In genomic region chr20:40938020-40938419, GRCh38 we compare ENCODE assay signal across 16 cellular contexts.
DNase-seq lines count a peak whose midpoint lies in the region; ATAC-seq and TF ChIP-seq lines count a peak whose summit lies in the region.
"Had no signal": no experiment of that assay in that cellular context is flagged by ENCODE, and none has a peak within 500 bp of the region (broad histone marks: within the 10 kb centered on the region; RNA-seq: fewer than 3 reads in every experiment).

No MANE protein-coding gene starts in this region.

- CTCF ChIA-PET in activated CD8-positive, alpha-beta T cell treated with anti-CD3 and anti-CD28 coated beads for 36 hours (lab: Charles Lee), result interaction anchor here (1.0 to 2.2 kb wide), 2 partner anchors 13 to 14 kb away, joined by 3 to 5 read pairs; no protein-coding TSS in a partner anchor

- H3K4me3 ChIP-seq in HFF-Myc (replicated peaks; ENCODE audit: low read depth, low read length) (no peak overlapping the region), mesendoderm (ENCODE audit: low read length) (no peak overlapping the region), HAP-1 (no peak overlapping the region)
- H3K4me3 ChIP-seq in effector memory CD4-positive, alpha-beta T cell (ENCODE audit: insufficient read depth, low read depth, low read length, poor library complexity, severe bottlenecking), result no peak overlapping the region
- H3K4me3 ChIP-seq: hepatocyte had no signal

- no peaks in the 10 kb centered on the region for H3K27me3 Mint-ChIP-seq in activated CD8-positive, alpha-beta T cell treated with anti-CD3 and anti-CD28 coated beads for 36 hours

- H3K27me3 ChIP-seq in mesendoderm (ENCODE audit: insufficient read depth, low read length, poor library complexity) (no peaks in the 10 kb centered on the region), HAP-1 (ENCODE audit: low read depth) (no peaks in the 10 kb centered on the region)
- H3K27me3 ChIP-seq in effector memory CD4-positive, alpha-beta T cell (replicated peaks; ENCODE audit: control insufficient read depth, insufficient read depth, low read length, poor library complexity, severe bottlenecking), result no peaks in the 10 kb centered on the region
- H3K27me3 ChIP-seq: hepatocyte had no signal

- H3K27ac ChIP-seq in mesendoderm (ENCODE audit: low read depth, low read length), result no peak overlapping the region
- no peak overlapping the region for H3K27ac ChIP-seq in effector memory CD4-positive, alpha-beta T cell (ENCODE audit: insufficient read depth, low read length, poor library complexity, severe bottlenecking)
- H3K27ac ChIP-seq: hepatocyte had no signal

- no peaks in the 10 kb centered on the region for H3K36me3 Mint-ChIP-seq in activated CD8-positive, alpha-beta T cell treated with anti-CD3 and anti-CD28 coated beads for 36 hours (ENCODE audit: low read depth)

- in situ Hi-C loops in HAP-1 (cut with MboI; ENCODE audit: low sequenced_read_pairs), result no loop called here

- H4K5ac ChIP-seq in mesendoderm (ENCODE audit: low read length), result no peak overlapping the region

- H3K4ac ChIP-seq in mesendoderm (ENCODE audit: low read depth, low read length), result no peak overlapping the region

- H3K4me3 Mint-ChIP-seq in activated CD8-positive, alpha-beta T cell treated with anti-CD3 and anti-CD28 coated beads for 36 hours, result no peak overlapping the region
- H3K4me3 Mint-ChIP-seq: activated T-cell treated with anti-CD3 and anti-CD28 coated beads, Interleukin-2, amount 50 U/mL, for 72 hours; T-helper 1 cell treated with Interleukin-12 subunit alpha and Interleukin-12 subunit beta and Interleukin-4 antibody, amounts not matched to agents 30 μg/mL and 1 μg/mL, for 36 hours had no signal

- no peaks in the 10 kb centered on the region for H3K9me3 ChIP-seq in effector memory CD4-positive, alpha-beta T cell (ENCODE audit: control insufficient read depth, low read length)
- H3K9me3 ChIP-seq in HAP-1, result no peaks in the 10 kb centered on the region

- peak; percentile 26 for TF ChIP-seq CTCF in HFF-Myc (IDR thresholded peaks at IDR 0.05; ENCODE audit: low read depth, low read length, missing control alignments)
- no peak for TF ChIP-seq CTCF in activated CD8-positive, alpha-beta T cell treated with anti-CD3 and anti-CD28 coated beads for 36 hours (IDR thresholded peaks at IDR 0.05)

- ATAC-seq in activated CD8-positive, alpha-beta T cell treated with anti-CD3 and anti-CD28 coated beads for 36 hours, result no peak
- ATAC-seq: activated T-cell treated with anti-CD3 and anti-CD28 coated beads, Interleukin-2, amount 50 U/mL, for 72 hours; left lobe of liver had no signal

- DNase-seq in SIG-M5 treated with dmso at 0.1 percent for 504 hours (lab: John Stamatoyannopoulos, UW; ENCODE audit: unreplicated experiment) (peak; percentile 17), SIG-M5 (lab: John Stamatoyannopoulos, UW) (no peak), HFF-Myc (ENCODE audit: extremely low read depth, low read depth) (no peak), mesendoderm (peak; percentile 54), HAP-1 (ENCODE audit: low spot score in 2 of 2) (no peak)
- peak; percentile 24 for DNase-seq in activated CD8-positive, alpha-beta T cell treated with anti-CD3 and anti-CD28 coated beads for 36 hours
- no peak for DNase-seq in activated effector memory CD4-positive, alpha-beta T cell treated with anti-CD3 and anti-CD28 coated beads, Interleukin-2, amount 50 U/mL, for 16 hours
- no peak for DNase-seq in effector memory CD4-positive, alpha-beta T cell
- DNase-seq: activated T-cell treated with anti-CD3 and anti-CD28 coated beads, Interleukin-2, amount 50 U/mL, for 72 hours; amniotic stem cell; NCI-H146; posterior cingulate gyrus; stimulated activated CD4-positive, alpha-beta T cell treated with anti-CD3 and anti-CD28 coated beads, Interleukin-12 subunit alpha, Interleukin-12 subunit beta, amount 100 ng/mL, for 4 hours had no signal

- no peak overlapping the region for H2BK120ac ChIP-seq in mesendoderm (ENCODE audit: low read depth, low read length)

- H3K4me1 Mint-ChIP-seq in activated CD8-positive, alpha-beta T cell treated with anti-CD3 and anti-CD28 coated beads for 36 hours (ENCODE audit: low read depth), result no peaks in the 10 kb centered on the region

- H2AK5ac ChIP-seq in mesendoderm (ENCODE audit: low read length), result no peak overlapping the region

- no peaks in the 10 kb centered on the region for H3K9me3 Mint-ChIP-seq in activated CD8-positive, alpha-beta T cell treated with anti-CD3 and anti-CD28 coated beads for 36 hours

- no peak overlapping the region for H2BK15ac ChIP-seq in mesendoderm (replicated peaks; ENCODE audit: low read depth)

- no peak overlapping the region for H3K9ac ChIP-seq in mesendoderm (ENCODE audit: low read length)

- no peak overlapping the region for H3K18ac ChIP-seq in mesendoderm (ENCODE audit: low read length)

- no peak overlapping the region for H4K8ac ChIP-seq in mesendoderm (ENCODE audit: low read depth, low read length)

- H2BK5ac ChIP-seq in mesendoderm (ENCODE audit: low read length), result no peak overlapping the region

- POLR2A ChIA-PET in activated CD8-positive, alpha-beta T cell treated with anti-CD3 and anti-CD28 coated beads for 36 hours (lab: Charles Lee), result interaction anchor here (0.7 kb wide), 1 partner anchor 111 kb away, joined by 3 read pairs; no protein-coding TSS in a partner anchor

- no peak overlapping the region for H3K27ac Mint-ChIP-seq in activated CD8-positive, alpha-beta T cell treated with anti-CD3 and anti-CD28 coated beads for 36 hours
- H3K27ac Mint-ChIP-seq: activated T-cell treated with anti-CD3 and anti-CD28 coated beads, Interleukin-2, amount 50 U/mL, for 72 hours; T-helper 1 cell treated with Interleukin-12 subunit alpha and Interleukin-12 subunit beta and Interleukin-4 antibody, amounts not matched to agents 30 μg/mL and 1 μg/mL, for 36 hours had no signal

- H3K23ac ChIP-seq in mesendoderm (ENCODE audit: low read length), result no peak overlapping the region

- H3K79me2 ChIP-seq in mesendoderm (ENCODE audit: control insufficient read depth, insufficient read depth, low read length), result no peaks in the 10 kb centered on the region
- H3K79me2 ChIP-seq: hepatocyte had no signal

- WGBS in mesendoderm (ENCODE audit: extremely low coverage, insufficient coverage, low lambda C conversion rate), result no CpG with 5 or more reads among the region's 4 CpGs

- H3K4me1 ChIP-seq in mesendoderm (ENCODE audit: control insufficient read depth, low read depth, low read length), result no peaks in the 10 kb centered on the region
- no peaks in the 10 kb centered on the region for H3K4me1 ChIP-seq in effector memory CD4-positive, alpha-beta T cell (ENCODE audit: control insufficient read depth, insufficient read depth, low read length, poor library complexity, severe bottlenecking)
- H3K4me1 ChIP-seq in HAP-1, result no peaks in the 10 kb centered on the region

- no peak overlapping the region for H3K56ac ChIP-seq in mesendoderm (ENCODE audit: low read length)

- no peaks in the 10 kb centered on the region for H3K36me3 ChIP-seq in mesendoderm (ENCODE audit: control insufficient read depth, insufficient read depth, low read length)
- no peaks in the 10 kb centered on the region for H3K36me3 ChIP-seq in effector memory CD4-positive, alpha-beta T cell (ENCODE audit: control insufficient read depth, insufficient read depth, low read length)
- no peaks in the 10 kb centered on the region for H3K36me3 ChIP-seq in HAP-1 (replicated peaks)

- intact Hi-C loops in activated CD8-positive, alpha-beta T cell treated with anti-CD3 and anti-CD28 coated beads for 36 hours (cut with micrococcal nuclease), result no loop called here

- H3K4me2 ChIP-seq in mesendoderm (ENCODE audit: low read length), result no peak overlapping the region
- H3K4me2 ChIP-seq: hepatocyte had no signal

- H3K79me1 ChIP-seq in mesendoderm (ENCODE audit: low read length), result no peaks in the 10 kb centered on the region

Comparison
In these comparisons a context has a peak if more than half of its experiments do, and no peak if none do; other contexts are left out.
1. DNase-seq: peak in SIG-M5 treated with dmso at 0.1 percent for 504 hours (single experiment), activated CD8-positive, alpha-beta T cell treated with anti-CD3 and anti-CD28 coated beads for 36 hours (single experiment) and mesendoderm (single experiment); none in SIG-M5 (single experiment), HFF-Myc (single experiment), activated effector memory CD4-positive, alpha-beta T cell treated with anti-CD3 and anti-CD28 coated beads, Interleukin-2, amount 50 U/mL, for 16 hours (single experiment), effector memory CD4-positive, alpha-beta T cell (0 of 3) and HAP-1 (0 of 2).